13 cellular contexts compared by ENCODE assay signal in the genomic region with DNA sequence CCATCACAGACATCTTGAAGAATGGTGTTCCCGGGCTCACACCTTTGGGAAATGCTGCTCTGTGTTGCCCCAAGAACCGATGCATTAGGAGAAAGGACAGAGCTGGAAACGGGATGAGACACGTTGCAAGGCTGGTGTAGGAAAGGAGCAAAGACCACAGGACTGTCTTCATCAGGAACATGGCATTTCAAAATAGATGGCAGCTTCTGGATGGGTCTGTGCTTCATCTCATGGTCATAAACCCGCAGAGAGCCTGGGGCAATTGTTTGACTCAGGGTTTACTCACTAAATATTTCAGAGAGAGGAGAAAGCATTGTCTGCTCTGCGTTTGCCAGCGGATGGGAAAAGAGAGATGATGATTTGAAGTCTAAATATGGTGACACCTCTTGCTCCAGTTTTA.
DNase-seq lines count a peak whose midpoint lies in the region; ATAC-seq and TF ChIP-seq lines count a peak whose summit lies in the region.
"Had no signal": no experiment of that assay in that cellular context is flagged by ENCODE, and none has a peak within 500 bp of the region (broad histone marks: within the 10 kb centered on the region; RNA-seq: fewer than 3 reads in every experiment).

No MANE protein-coding gene starts in this region.

- no peaks in the 10 kb centered on the region for H3K36me3 ChIP-seq in tibial nerve

- no peak overlapping the region for H3K4me3 ChIP-seq in fibroblast of villous mesenchyme (ENCODE audit: low read depth, low read length)
- no peak overlapping the region for H3K4me3 ChIP-seq in tibial nerve
- H3K4me3 ChIP-seq: A549 had no signal

- no peaks in the 10 kb centered on the region for H3K9me3 ChIP-seq in tibial nerve
- H3K9me3 ChIP-seq: A549 had no signal

- TF ChIP-seq CTCF in fibroblast of villous mesenchyme (IDR thresholded peaks at IDR 0.05; ENCODE audit: insufficient read depth, low read depth, low read length) (no peak), tibial nerve (IDR thresholded peaks at IDR 0.05) (no peak)

- WGBS in tibial nerve, 2 donors = 75 to 76% methylated on average over 7 of the region's 7 CpGs

- H3K27ac ChIP-seq in tibial nerve = no peak overlapping the region
- H3K27ac ChIP-seq: A549 had no signal

- DNase-seq in A172 (ENCODE audit: low spot score) (peak; percentile 54), H4 (ENCODE audit: low spot score) (peak; percentile 23), fibroblast of villous mesenchyme (ENCODE audit: low read depth) (peak; percentile 38), NCI-H82 treated with DMSO at 0.1 percent for 48 hours (lab: John Stamatoyannopoulos, UW; ENCODE audit: unreplicated experiment) (no peak), tibial nerve (ENCODE audit: low spot score in 2 of 2) (no peak)
- no peak for DNase-seq in NK-92 treated with Interleukin-12 subunit alpha and Interleukin-12 subunit beta, amount 100 ng/mL, for 24 hours (lab: John Stamatoyannopoulos, UW)
- no peak for DNase-seq in activated naive CD4-positive, alpha-beta T cell (lab: John Stamatoyannopoulos, UW)
- DNase-seq: NCI-H1092 treated with DMSO at 0.1 percent for 48 hours, NCI-H2171 treated with DMSO at 0.1 percent for 48 hours, substantia nigra had no signal

- no peaks in the 10 kb centered on the region for H3K4me1 ChIP-seq in tibial nerve
- H3K4me1 ChIP-seq: A549 had no signal

- no peak for TF ChIP-seq EP300 in tibial nerve (IDR thresholded peaks at IDR 0.05)

- no peaks in the 10 kb centered on the region for H3K27me3 ChIP-seq in tibial nerve

- TF ChIP-seq POLR2A in tibial nerve (IDR thresholded peaks at IDR 0.05) = no peak

- ATAC-seq in SK-N-SH treated with all-trans-retinoic acid at 6 μM for 48 hours = peak; percentile 56
- ATAC-seq: A549, HepG2 had no signal

TF ChIP-seq in SK-N-SH treated with all-trans-retinoic acid at 6 μM for 48 hours, 23 proteins besides CTCF, POLR2A, EP300 and RAD21:
- TF ChIP-seq ARNTL (CRISPR knock-in tag; IDR thresholded peaks at IDR 0.05; ENCODE audit: borderline replicate concordance, low read depth) (no peak), CSDC2 (CRISPR knock-in tag; IDR thresholded peaks at IDR 0.05) (no peak), OSR1 (CRISPR knock-in tag; IDR thresholded peaks at IDR 0.05) (no peak), ZC3H10 (CRISPR knock-in tag; IDR thresholded peaks at IDR 0.05) (no peak), GLIS3 (CRISPR knock-in tag; IDR thresholded peaks at IDR 0.05) (no peak), ZNF8 (CRISPR knock-in tag; IDR thresholded peaks at IDR 0.05) (no peak), TCF4 (CRISPR knock-in tag; IDR thresholded peaks at IDR 0.05; ENCODE audit: borderline replicate concordance) (no peak), ZFP30 (CRISPR knock-in tag; IDR thresholded peaks at IDR 0.05) (no peak), BACH2 (CRISPR knock-in tag; IDR thresholded peaks at IDR 0.05; ENCODE audit: borderline replicate concordance) (no peak)
- TF ChIP-seq, protein P1, sequence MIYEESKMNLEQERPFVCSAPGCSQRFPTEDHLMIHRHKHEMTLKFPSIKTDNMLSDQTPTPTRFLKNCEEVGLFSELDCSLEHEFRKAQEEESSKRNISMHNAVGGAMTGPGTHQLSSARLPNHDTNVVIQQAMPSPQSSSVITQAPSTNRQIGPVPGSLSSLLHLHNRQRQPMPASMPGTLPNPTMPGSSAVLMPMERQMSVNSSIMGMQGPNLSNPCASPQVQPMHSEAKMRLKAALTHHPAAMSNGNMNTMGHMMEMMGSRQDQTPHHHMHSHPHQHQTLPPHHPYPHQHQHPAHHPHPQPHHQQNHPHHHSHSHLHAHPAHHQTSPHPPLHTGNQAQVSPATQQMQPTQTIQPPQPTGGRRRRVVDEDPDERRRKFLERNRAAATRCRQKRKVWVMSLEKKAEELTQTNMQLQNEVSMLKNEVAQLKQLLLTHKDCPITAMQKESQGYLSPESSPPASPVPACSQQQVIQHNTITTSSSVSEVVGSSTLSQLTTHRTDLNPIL (CRISPR knock-in tag; IDR thresholded peaks at IDR 0.05; ENCODE audit: low read depth) = no peak
- TF ChIP-seq, protein P2, sequence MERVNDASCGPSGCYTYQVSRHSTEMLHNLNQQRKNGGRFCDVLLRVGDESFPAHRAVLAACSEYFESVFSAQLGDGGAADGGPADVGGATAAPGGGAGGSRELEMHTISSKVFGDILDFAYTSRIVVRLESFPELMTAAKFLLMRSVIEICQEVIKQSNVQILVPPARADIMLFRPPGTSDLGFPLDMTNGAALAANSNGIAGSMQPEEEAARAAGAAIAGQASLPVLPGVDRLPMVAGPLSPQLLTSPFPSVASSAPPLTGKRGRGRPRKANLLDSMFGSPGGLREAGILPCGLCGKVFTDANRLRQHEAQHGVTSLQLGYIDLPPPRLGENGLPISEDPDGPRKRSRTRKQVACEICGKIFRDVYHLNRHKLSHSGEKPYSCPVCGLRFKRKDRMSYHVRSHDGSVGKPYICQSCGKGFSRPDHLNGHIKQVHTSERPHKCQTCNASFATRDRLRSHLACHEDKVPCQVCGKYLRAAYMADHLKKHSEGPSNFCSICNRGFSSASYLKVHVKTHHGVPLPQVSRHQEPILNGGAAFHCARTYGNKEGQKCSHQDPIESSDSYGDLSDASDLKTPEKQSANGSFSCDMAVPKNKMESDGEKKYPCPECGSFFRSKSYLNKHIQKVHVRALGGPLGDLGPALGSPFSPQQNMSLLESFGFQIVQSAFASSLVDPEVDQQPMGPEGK (CRISPR knock-in tag; IDR thresholded peaks at IDR 0.05; ENCODE audit: borderline replicate concordance) = no peak
- TF ChIP-seq, protein P3, sequence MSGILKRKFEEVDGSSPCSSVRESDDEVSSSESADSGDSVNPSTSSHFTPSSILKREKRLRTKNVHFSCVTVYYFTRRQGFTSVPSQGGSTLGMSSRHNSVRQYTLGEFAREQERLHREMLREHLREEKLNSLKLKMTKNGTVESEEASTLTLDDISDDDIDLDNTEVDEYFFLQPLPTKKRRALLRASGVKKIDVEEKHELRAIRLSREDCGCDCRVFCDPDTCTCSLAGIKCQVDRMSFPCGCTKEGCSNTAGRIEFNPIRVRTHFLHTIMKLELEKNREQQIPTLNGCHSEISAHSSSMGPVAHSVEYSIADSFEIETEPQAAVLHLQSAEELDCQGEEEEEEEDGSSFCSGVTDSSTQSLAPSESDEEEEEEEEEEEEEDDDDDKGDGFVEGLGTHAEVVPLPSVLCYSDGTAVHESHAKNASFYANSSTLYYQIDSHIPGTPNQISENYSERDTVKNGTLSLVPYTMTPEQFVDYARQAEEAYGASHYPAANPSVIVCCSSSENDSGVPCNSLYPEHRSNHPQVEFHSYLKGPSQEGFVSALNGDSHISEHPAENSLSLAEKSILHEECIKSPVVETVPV (CRISPR knock-in tag; IDR thresholded peaks at IDR 0.05) = no peak
- TF ChIP-seq, protein P4, sequence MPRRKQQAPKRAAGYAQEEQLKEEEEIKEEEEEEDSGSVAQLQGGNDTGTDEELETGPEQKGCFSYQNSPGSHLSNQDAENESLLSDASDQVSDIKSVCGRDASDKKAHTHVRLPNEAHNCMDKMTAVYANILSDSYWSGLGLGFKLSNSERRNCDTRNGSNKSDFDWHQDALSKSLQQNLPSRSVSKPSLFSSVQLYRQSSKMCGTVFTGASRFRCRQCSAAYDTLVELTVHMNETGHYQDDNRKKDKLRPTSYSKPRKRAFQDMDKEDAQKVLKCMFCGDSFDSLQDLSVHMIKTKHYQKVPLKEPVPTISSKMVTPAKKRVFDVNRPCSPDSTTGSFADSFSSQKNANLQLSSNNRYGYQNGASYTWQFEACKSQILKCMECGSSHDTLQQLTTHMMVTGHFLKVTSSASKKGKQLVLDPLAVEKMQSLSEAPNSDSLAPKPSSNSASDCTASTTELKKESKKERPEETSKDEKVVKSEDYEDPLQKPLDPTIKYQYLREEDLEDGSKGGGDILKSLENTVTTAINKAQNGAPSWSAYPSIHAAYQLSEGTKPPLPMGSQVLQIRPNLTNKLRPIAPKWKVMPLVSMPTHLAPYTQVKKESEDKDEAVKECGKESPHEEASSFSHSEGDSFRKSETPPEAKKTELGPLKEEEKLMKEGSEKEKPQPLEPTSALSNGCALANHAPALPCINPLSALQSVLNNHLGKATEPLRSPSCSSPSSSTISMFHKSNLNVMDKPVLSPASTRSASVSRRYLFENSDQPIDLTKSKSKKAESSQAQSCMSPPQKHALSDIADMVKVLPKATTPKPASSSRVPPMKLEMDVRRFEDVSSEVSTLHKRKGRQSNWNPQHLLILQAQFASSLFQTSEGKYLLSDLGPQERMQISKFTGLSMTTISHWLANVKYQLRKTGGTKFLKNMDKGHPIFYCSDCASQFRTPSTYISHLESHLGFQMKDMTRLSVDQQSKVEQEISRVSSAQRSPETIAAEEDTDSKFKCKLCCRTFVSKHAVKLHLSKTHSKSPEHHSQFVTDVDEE (CRISPR knock-in tag; IDR thresholded peaks at IDR 0.05) = no peak

Comparison
In these comparisons a context has a peak if more than half of its experiments do, and no peak if none do; other contexts are left out.
1. DNase-seq: peak in A172 (single experiment), H4 (single experiment) and fibroblast of villous mesenchyme (single experiment); none in NK-92 treated with Interleukin-12 subunit alpha and Interleukin-12 subunit beta, amount 100 ng/mL, for 24 hours (single experiment), NCI-H82 treated with DMSO at 0.1 percent for 48 hours (single experiment), tibial nerve (0 of 2) and activated naive CD4-positive, alpha-beta T cell (0 of 4).